In genomic region chr5:133889271-133889905, GRCh38 we compare ENCODE assay signal across 28 cellular contexts.
"Had no signal": no experiment of that assay in that cellular context is flagged by ENCODE, and none has a peak within 500 bp of the region (broad histone marks: within the 10 kb centered on the region; RNA-seq: fewer than 3 reads in every experiment).

No MANE protein-coding gene starts in this region.

- H3K36me3 ChIP-seq: brain microvascular endothelial cell, cardiac muscle cell, MG63, Peyer's patch, SJSA1 had no signal

- H3K27ac Mint-ChIP-seq: activated CD4-positive, alpha-beta memory T cell treated with anti-CD3 and anti-CD28 coated beads, Interleukin-2, amount 10 ng/mL, durations not matched to agents 7 days and 5 days; activated CD4-positive, alpha-beta T cell treated with anti-CD3 and anti-CD28 coated beads for 36 hours; activated naive CD4-positive, alpha-beta T cell treated with anti-CD3 and anti-CD28 coated beads, Interleukin-2, amount 10 ng/mL, durations not matched to agents 7 days and 5 days; activated naive CD8-positive, alpha-beta T cell treated with anti-CD3 and anti-CD28 coated beads for 36 hours; activated T-helper 2 cell treated with anti-CD3 and anti-CD28 coated beads, Interferon-gamma antibody, Interleukin-2, Interleukin-4, amounts not matched to agents 10 μg/mL and 5 μg/mL and 100 μg/mL, durations not matched to agents 14 hours and 24 hours and 36 hours; T-helper 17 cell had no signal

- H3K4me3 ChIP-seq: cardiac muscle cell, MG63, Peyer's patch, SJSA1 had no signal

- H3K4me3 Mint-ChIP-seq: activated CD4-positive, alpha-beta memory T cell treated with anti-CD3 and anti-CD28 coated beads, Interleukin-2, amount 10 ng/mL, durations not matched to agents 7 days and 5 days; activated CD4-positive, alpha-beta T cell treated with anti-CD3 and anti-CD28 coated beads for 36 hours; activated naive CD4-positive, alpha-beta T cell treated with anti-CD3 and anti-CD28 coated beads, Interleukin-2, amount 10 ng/mL, durations not matched to agents 7 days and 5 days; activated naive CD8-positive, alpha-beta T cell treated with anti-CD3 and anti-CD28 coated beads for 36 hours; T-helper 17 cell had no signal

- H3K27ac ChIP-seq: brain microvascular endothelial cell, cardiac muscle cell, Peyer's patch, RWPE1, SJSA1 had no signal

- DNase-seq: activated CD4-positive, alpha-beta memory T cell treated with anti-CD3 and anti-CD28 coated beads, Interleukin-2, amount 10 ng/mL, durations not matched to agents 7 days and 5 days; activated CD4-positive, alpha-beta T cell treated with anti-CD3 and anti-CD28 coated beads for 36 hours; activated CD4-positive, alpha-beta T cell treated with anti-CD3 and anti-CD28 coated beads, Interleukin-2, amount 50 U/mL, for 1 hour; activated CD4-positive, CD25-positive, alpha-beta regulatory T cell; activated gamma-delta T cell treated with Interleukin-2 at 50 U/mL for 16 hours; activated naive CD4-positive, alpha-beta T cell treated with anti-CD3 and anti-CD28 coated beads, Interleukin-2, amount 10 ng/mL, durations not matched to agents 7 days and 5 days; activated naive CD8-positive, alpha-beta T cell treated with anti-CD3 and anti-CD28 coated beads for 36 hours; activated T-cell treated with anti-CD3 and anti-CD28 coated beads for 4 hours; activated T-cell treated with anti-CD3 and anti-CD28 coated beads, Interleukin-2, amount 50 U/mL, for 48 hours; brain microvascular endothelial cell; MG63; MV-4-11; NCI-H1092 treated with DMSO at 0.1 percent for 48 hours; NCI-H1417 treated with DMSO at 0.1 percent for 48 hours; NCI-H1694; NCI-H2029; NCI-H345; NCI-H510A; NCI-H526 treated with DMSO at 0.1 percent for 48 hours; Right ventricle myocardium superior; T-helper 17 cell; T1000 had no signal

- ATAC-seq: T-helper 17 cell had no signal

- H3K4me1 Mint-ChIP-seq: activated CD4-positive, alpha-beta memory T cell treated with anti-CD3 and anti-CD28 coated beads, Interleukin-2, amount 10 ng/mL, durations not matched to agents 7 days and 5 days; activated CD4-positive, alpha-beta T cell treated with anti-CD3 and anti-CD28 coated beads for 36 hours; activated naive CD4-positive, alpha-beta T cell treated with anti-CD3 and anti-CD28 coated beads, Interleukin-2, amount 10 ng/mL, durations not matched to agents 7 days and 5 days; T-helper 17 cell had no signal

- H3K27me3 ChIP-seq: brain microvascular endothelial cell, cardiac muscle cell, MG63, Peyer's patch had no signal

- H3K4me1 ChIP-seq: Peyer's patch, SJSA1 had no signal

- FAIRE-seq: TTC549 had no signal

- H3K9me3 ChIP-seq: MG63, Peyer's patch, SJSA1 had no signal

- H3K9me3 Mint-ChIP-seq: activated CD4-positive, alpha-beta memory T cell treated with anti-CD3 and anti-CD28 coated beads, Interleukin-2, amount 10 ng/mL, durations not matched to agents 7 days and 5 days; activated naive CD4-positive, alpha-beta T cell treated with anti-CD3 and anti-CD28 coated beads, Interleukin-2, amount 10 ng/mL, durations not matched to agents 7 days and 5 days; activated naive CD8-positive, alpha-beta T cell treated with anti-CD3 and anti-CD28 coated beads for 36 hours; activated T-helper 2 cell treated with anti-CD3 and anti-CD28 coated beads, Interferon-gamma antibody, Interleukin-2, Interleukin-4, amounts not matched to agents 10 μg/mL and 5 μg/mL and 100 μg/mL, durations not matched to agents 14 hours and 24 hours and 36 hours had no signal

- H3K27me3 Mint-ChIP-seq: activated CD4-positive, alpha-beta memory T cell treated with anti-CD3 and anti-CD28 coated beads, Interleukin-2, amount 10 ng/mL, durations not matched to agents 7 days and 5 days; activated CD4-positive, alpha-beta T cell treated with anti-CD3 and anti-CD28 coated beads for 36 hours; activated naive CD8-positive, alpha-beta T cell treated with anti-CD3 and anti-CD28 coated beads for 36 hours had no signal

- H3K36me3 Mint-ChIP-seq: activated naive CD4-positive, alpha-beta T cell treated with anti-CD3 and anti-CD28 coated beads, Interleukin-2, amount 10 ng/mL, durations not matched to agents 7 days and 5 days; activated naive CD8-positive, alpha-beta T cell treated with anti-CD3 and anti-CD28 coated beads for 36 hours had no signal
